In the genomic region with DNA sequence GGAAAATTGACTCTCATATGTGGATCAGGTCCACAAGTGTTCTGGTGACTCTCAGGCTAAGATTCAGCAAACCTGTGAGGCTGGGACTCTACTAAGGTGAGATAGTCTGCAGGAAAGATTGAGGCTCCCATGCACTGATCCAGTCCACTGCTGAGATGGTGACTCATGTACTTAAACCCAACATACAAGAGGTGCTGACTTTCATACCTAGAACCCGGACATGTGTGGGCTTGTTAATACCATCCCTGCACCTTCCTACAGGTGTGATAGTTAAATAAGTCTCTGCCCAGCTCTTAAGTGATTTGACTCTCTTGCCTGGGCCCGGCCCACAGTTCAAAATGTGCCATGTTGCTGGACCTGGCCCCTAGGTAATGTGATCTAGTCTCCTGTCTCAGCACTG, we compare ENCODE assay signal across 24 cellular contexts. TPM values are rescaled to one million over a fixed set of nuclear protein-coding genes. Genes with fewer than 3 reads are reported as not detected.
DNase-seq lines count a peak whose midpoint lies in the region; ATAC-seq and TF ChIP-seq lines count a peak whose summit lies in the region.
"Had no signal": no experiment of that assay in that cellular context is flagged by ENCODE, and none has a peak within 500 bp of the region (broad histone marks: within the 10 kb centered on the region; RNA-seq: fewer than 3 reads in every experiment).

No MANE protein-coding gene starts in this region.

- no peaks in the 10 kb centered on the region for H3K36me3 Mint-ChIP-seq in activated T-helper 17 cell treated with anti-CD3 and anti-CD28 coated beads, Interleukin-2, amount 50 U/mL, for 72 hours (ENCODE audit: low read depth)
- no peaks in the 10 kb centered on the region for H3K36me3 Mint-ChIP-seq in stimulated activated effector memory CD8-positive, alpha-beta T cell treated with anti-CD3 and anti-CD28 coated beads, Interleukin-12 subunit alpha, Interleukin-12 subunit beta, amount 100 ng/mL, for 72 hours
- H3K36me3 Mint-ChIP-seq in endothelial cell (ENCODE audit: low read depth, unreplicated experiment) = no peaks in the 10 kb centered on the region
- H3K36me3 Mint-ChIP-seq: CD8-positive, alpha-beta T cell had no signal

- TF ChIP-seq CTCF in endothelial cell (IDR thresholded peaks at IDR 0.05; ENCODE audit: unreplicated experiment) (no peak), osteoblast (IDR thresholded peaks at IDR 0.05; ENCODE audit: extremely low read depth, low read depth, low read length) (no peak)

- peak overlapping the region; percentile 23 for H3K27ac Mint-ChIP-seq in activated T-helper 17 cell treated with anti-CD3 and anti-CD28 coated beads, Interleukin-2, amount 50 U/mL, for 72 hours
- peak overlapping the region; percentile 41 for H3K27ac Mint-ChIP-seq in stimulated activated effector memory CD8-positive, alpha-beta T cell treated with anti-CD3 and anti-CD28 coated beads, Interleukin-12 subunit alpha, Interleukin-12 subunit beta, amount 100 ng/mL, for 72 hours
- H3K27ac Mint-ChIP-seq in endothelial cell (ENCODE audit: unreplicated experiment) = no peak overlapping the region
- H3K27ac Mint-ChIP-seq: CD8-positive, alpha-beta T cell had no signal

- H3K9me3 Mint-ChIP-seq in activated T-helper 17 cell treated with anti-CD3 and anti-CD28 coated beads, Interleukin-2, amount 50 U/mL, for 72 hours = no peaks in the 10 kb centered on the region
- no peaks in the 10 kb centered on the region for H3K9me3 Mint-ChIP-seq in stimulated activated effector memory CD8-positive, alpha-beta T cell treated with anti-CD3 and anti-CD28 coated beads, Interleukin-12 subunit alpha, Interleukin-12 subunit beta, amount 100 ng/mL, for 72 hours
- H3K9me3 Mint-ChIP-seq in endothelial cell (ENCODE audit: unreplicated experiment) = peaks cover 40% of the 10 kb centered on the region
- H3K9me3 Mint-ChIP-seq: CD8-positive, alpha-beta T cell had no signal

- DNase-seq in epithelial cell of prostate (ENCODE audit: low read depth, low spot score) (peak; percentile 93), RPMI8226 (no peak), endothelial cell (ENCODE audit: low spot score) (no peak), osteoblast (ENCODE audit: insufficient read length, low spot score, missing footprints) (no peak)
- no peak for DNase-seq in stimulated activated effector memory CD8-positive, alpha-beta T cell treated with anti-CD3 and anti-CD28 coated beads, Interleukin-12 subunit alpha, Interleukin-12 subunit beta, amount 100 ng/mL, for 72 hours (ENCODE audit: low spot score in 2 of 2)
- DNase-seq: Caco-2; CD8-positive, alpha-beta T cell; Kasumi-1; MV-4-11; NCI-H1105; NCI-H1436 treated with DMSO at 0.1 percent for 48 hours; NCI-H1930; NCI-H2107; NCI-H446; NCI-H524 treated with DMSO at 0.1 percent for 48 hours; NCI-H774; NK-92 treated with Interleukin-12 subunit alpha and Interleukin-12 subunit beta, amount 100 ng/mL, for 24 hours; PC-3; SHP77 had no signal

- no peak for ATAC-seq in activated T-helper 17 cell treated with anti-CD3 and anti-CD28 coated beads, Interleukin-2, amount 50 U/mL, for 72 hours (replicated peaks)
- no peak for ATAC-seq in stimulated activated effector memory CD8-positive, alpha-beta T cell treated with anti-CD3 and anti-CD28 coated beads, Interleukin-12 subunit alpha, Interleukin-12 subunit beta, amount 100 ng/mL, for 72 hours
- ATAC-seq in GM21360 (IDR thresholded peaks at IDR 0.05; ENCODE audit: unreplicated experiment) = no peak
- ATAC-seq: GM12878, PC-3 had no signal

- H3K27ac ChIP-seq in epithelial cell of prostate (peak overlapping the region; percentile 41), osteoblast (ENCODE audit: low read depth, low read length) (no peak overlapping the region)
- H3K27ac ChIP-seq: C4-2B, HL-60 had no signal

- no peak overlapping the region for H3K4me3 ChIP-seq in osteoblast (ENCODE audit: insufficient read depth, low read length)
- H3K4me3 ChIP-seq: GM12878 had no signal

- no peaks in the 10 kb centered on the region for H3K27me3 ChIP-seq in osteoblast (ENCODE audit: insufficient read depth, low read length)

- no peak overlapping the region for H3K4me2 ChIP-seq in osteoblast (ENCODE audit: insufficient read depth, low read length)

- H3K4me3 Mint-ChIP-seq in activated T-helper 17 cell treated with anti-CD3 and anti-CD28 coated beads, Interleukin-2, amount 50 U/mL, for 72 hours = no peak overlapping the region
- H3K4me3 Mint-ChIP-seq in stimulated activated effector memory CD8-positive, alpha-beta T cell treated with anti-CD3 and anti-CD28 coated beads, Interleukin-12 subunit alpha, Interleukin-12 subunit beta, amount 100 ng/mL, for 72 hours = no peak overlapping the region
- no peak overlapping the region for H3K4me3 Mint-ChIP-seq in endothelial cell (ENCODE audit: unreplicated experiment)
- H3K4me3 Mint-ChIP-seq: CD8-positive, alpha-beta T cell had no signal

- H3K4me1 ChIP-seq in osteoblast (ENCODE audit: insufficient read depth, low read length) = no peaks in the 10 kb centered on the region
- H3K4me1 ChIP-seq: Caco-2 had no signal

- no peaks in the 10 kb centered on the region for H3K27me3 Mint-ChIP-seq in activated T-helper 17 cell treated with anti-CD3 and anti-CD28 coated beads, Interleukin-2, amount 50 U/mL, for 72 hours
- H3K27me3 Mint-ChIP-seq in endothelial cell (ENCODE audit: unreplicated experiment) = peaks cover 7% of the 10 kb centered on the region

- H3K9me3 ChIP-seq in osteoblast (ENCODE audit: low read depth, low read length) = no peaks in the 10 kb centered on the region

- H3K36me3 ChIP-seq in osteoblast (ENCODE audit: insufficient read depth, low read length) = no peaks in the 10 kb centered on the region

- H4K20me1 ChIP-seq in osteoblast (ENCODE audit: insufficient read depth, low read length) = no peaks in the 10 kb centered on the region

- no peaks in the 10 kb centered on the region for H3K4me1 Mint-ChIP-seq in activated T-helper 17 cell treated with anti-CD3 and anti-CD28 coated beads, Interleukin-2, amount 50 U/mL, for 72 hours
- H3K4me1 Mint-ChIP-seq in stimulated activated effector memory CD8-positive, alpha-beta T cell treated with anti-CD3 and anti-CD28 coated beads, Interleukin-12 subunit alpha, Interleukin-12 subunit beta, amount 100 ng/mL, for 72 hours = no peaks in the 10 kb centered on the region
- H3K4me1 Mint-ChIP-seq in endothelial cell (ENCODE audit: unreplicated experiment) = no peaks in the 10 kb centered on the region

- no peaks in the 10 kb centered on the region for H3K79me2 ChIP-seq in osteoblast (ENCODE audit: insufficient read depth, low read length)

- no peak overlapping the region for H2AFZ ChIP-seq in osteoblast (ENCODE audit: low read length)

RNA-seq across cellular contexts. Expression of a gene that starts 27.1 kb away (rescaled TPM):
- total RNA-seq in activated T-helper 17 cell treated with anti-CD3 and anti-CD28 coated beads, Interleukin-2, amount 50 U/mL, for 72 hours = 10 to 100 TPM; 16.0 to 23.4 TPM
- total RNA-seq in endothelial cell (ENCODE audit: unreplicated experiment) (10.4 TPM), osteoblast (1.8 and 3.2 TPM in 2 replicates)
